In the genomic region with DNA sequence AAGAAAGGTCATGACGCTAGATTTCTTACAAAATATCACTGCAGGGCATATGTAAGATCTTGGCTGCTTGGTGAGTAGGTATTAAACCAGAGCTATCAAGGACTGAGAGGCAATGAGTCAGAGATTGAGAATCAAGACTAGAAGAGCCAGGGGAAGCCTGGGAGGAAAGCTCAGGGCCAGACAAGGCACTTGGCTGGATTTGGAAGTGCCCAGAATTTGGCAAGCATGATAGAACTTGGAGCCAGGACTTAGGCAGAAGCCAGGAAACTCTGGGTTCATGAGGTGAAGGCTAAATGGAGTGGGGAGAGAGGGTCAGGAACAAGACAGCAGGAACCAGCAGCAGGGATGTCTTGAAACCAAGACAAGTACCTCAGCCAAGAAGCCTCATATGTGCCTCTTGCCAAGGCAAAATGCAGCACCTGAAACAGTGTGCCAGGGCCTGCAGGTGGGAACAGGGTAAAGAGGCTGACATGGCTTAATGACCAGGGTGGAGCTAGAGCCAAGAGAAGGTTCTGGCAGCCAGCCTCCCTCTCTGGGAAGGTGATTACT, we compare ENCODE assay signal across 13 cellular contexts. TPM values are rescaled to one million over a fixed set of nuclear protein-coding genes. Genes with fewer than 3 reads are reported as not detected.
DNase-seq lines count a peak whose midpoint lies in the region; ATAC-seq, FAIRE-seq and TF ChIP-seq lines count a peak whose summit lies in the region.
"Had no signal": no experiment of that assay in that cellular context is flagged by ENCODE, and none has a peak within 500 bp of the region (broad histone marks: within the 10 kb centered on the region; RNA-seq: fewer than 3 reads in every experiment).

No MANE protein-coding gene starts in this region.

- H3K4me1 Mint-ChIP-seq in type B pancreatic cell (ENCODE audit: unreplicated experiment): no peaks in the 10 kb centered on the region
- H3K4me1 Mint-ChIP-seq: CD8-positive, alpha-beta memory T cell had no signal

- no peak overlapping the region for H3K9ac ChIP-seq in endothelial cell of umbilical vein (replicated peaks; ENCODE audit: extremely low read depth, insufficient read depth, low read length)

- H3K4me3 ChIP-seq in endothelial cell of umbilical vein (replicated peaks in 1 of 3; ENCODE audit: insufficient read depth in 1 of 3, low read depth in 1 of 3, low read length in 3 of 3): no peak overlapping the region
- H3K4me3 ChIP-seq: GM12878 had no signal

- no peaks in the 10 kb centered on the region for H3K79me2 ChIP-seq in endothelial cell of umbilical vein (ENCODE audit: control insufficient read depth, insufficient read depth, low read length)

- no peaks in the 10 kb centered on the region for H4K20me1 ChIP-seq in endothelial cell of umbilical vein (replicated peaks; ENCODE audit: control insufficient read depth, extremely low read depth, insufficient read depth, low read length)

- peaks cover 22% of the 10 kb centered on the region for H3K27me3 Mint-ChIP-seq in type B pancreatic cell

- peaks cover 13% of the 10 kb centered on the region for H3K4me1 ChIP-seq in endothelial cell of umbilical vein (ENCODE audit: control insufficient read depth, extremely low read depth, insufficient read depth, low read length)

- ATAC-seq in omental fat pad (ENCODE audit: low FRiP score): peak; percentile 78
- ATAC-seq: GM12878 had no signal

- H2AFZ ChIP-seq in endothelial cell of umbilical vein (ENCODE audit: low read depth, low read length): peak overlapping the region; percentile 20

- no peak overlapping the region for H3K27ac Mint-ChIP-seq in type B pancreatic cell
- H3K27ac Mint-ChIP-seq: activated naive CD4-positive, alpha-beta T cell treated with anti-CD3 and anti-CD28 coated beads for 36 hours; progenitor cell of endocrine pancreas had no signal

- H3K9me1 ChIP-seq in endothelial cell of umbilical vein (replicated peaks; ENCODE audit: control insufficient read depth, extremely low read depth, insufficient read depth, low read length): no peaks in the 10 kb centered on the region

- TF ChIP-seq CTCF in endothelial cell of umbilical vein (IDR thresholded peaks at IDR 0.05; ENCODE audit: extremely low read depth in 1 of 2, insufficient read depth in 1 of 2, low read depth in 1 of 2, low read length in 2 of 2) (no peak), omental fat pad (IDR thresholded peaks at IDR 0.05) (no peak), type B pancreatic cell (conservative IDR thresholded peaks at IDR 0.05) (no peak)

- peaks cover 5% of the 10 kb centered on the region for H3K9me3 Mint-ChIP-seq in type B pancreatic cell
- H3K9me3 Mint-ChIP-seq: activated naive CD4-positive, alpha-beta T cell treated with anti-CD3 and anti-CD28 coated beads for 36 hours; CD8-positive, alpha-beta memory T cell had no signal

- H3K9me3 ChIP-seq in endothelial cell of umbilical vein (replicated peaks; ENCODE audit: control insufficient read depth, insufficient read depth, low read length): no peaks in the 10 kb centered on the region

- no peak for TF ChIP-seq POLR2A in endothelial cell of umbilical vein (IDR thresholded peaks at IDR 0.05; ENCODE audit: low read depth, low read length)

- no peaks in the 10 kb centered on the region for H3K36me3 ChIP-seq in endothelial cell of umbilical vein (ENCODE audit: control insufficient read depth in 2 of 2, extremely low read depth in 1 of 2, insufficient read depth in 2 of 2, low read length in 2 of 2)

- no TSS peak for BruUV-seq in endothelial cell of umbilical vein (replicated peaks; lab: Mats Ljungman, UMichigan)

- no peaks in the 10 kb centered on the region for H3K36me3 Mint-ChIP-seq in type B pancreatic cell
- H3K36me3 Mint-ChIP-seq: CD8-positive, alpha-beta memory T cell had no signal

- H3K27me3 ChIP-seq in endothelial cell of umbilical vein (ENCODE audit: control insufficient read depth in 2 of 2, insufficient read depth in 2 of 2, low read length in 2 of 2): no peaks in the 10 kb centered on the region

- peak; percentile 80 for FAIRE-seq in endothelial cell of umbilical vein (lab: Jason Lieb, UNC)
- FAIRE-seq: GM12878 had no signal

- DNase-seq in DMS79 (lab: John Stamatoyannopoulos, UW): peak; percentile 58
- DNase-seq in OCI-M1 (lab: John Stamatoyannopoulos, UW): peak; percentile 16
- DNase-seq in endothelial cell of umbilical vein (ENCODE audit: low read depth, low spot score): peak; percentile 70
- no peak for DNase-seq in omental fat pad (ENCODE audit: low spot score)
- DNase-seq in type B pancreatic cell (ENCODE audit: extremely low spot score, unreplicated experiment): no peak
- DNase-seq in NCI-H2081 treated with DMSO at 0.1 percent for 48 hours (lab: John Stamatoyannopoulos, UW): no peak
- no peak for DNase-seq in activated CD8-positive, alpha-beta memory T cell treated with anti-CD3 and anti-CD28 coated beads, Interleukin-2, amount 50 U/mL, for 4 hours
- DNase-seq in stimulated activated CD4-positive, alpha-beta T cell treated with anti-CD3 and anti-CD28 coated beads, Interleukin-2, amount 100 ng/mL, for 48 hours: no peak
- DNase-seq: activated CD4-positive, alpha-beta T cell treated with anti-CD3 and anti-CD28 coated beads, Interleukin-2, amount 50 U/mL, for 1 hour; activated naive CD4-positive, alpha-beta T cell treated with anti-CD3 and anti-CD28 coated beads for 36 hours; CD8-positive, alpha-beta memory T cell had no signal

- dilution Hi-C loops in endothelial cell of umbilical vein (cut with MboI; ENCODE audit: extremely low pct_ligation_motif_present, low sequenced_read_pairs): no loop called here

- H3K4me3 Mint-ChIP-seq in type B pancreatic cell: no peak overlapping the region
- H3K4me3 Mint-ChIP-seq: activated naive CD4-positive, alpha-beta T cell treated with anti-CD3 and anti-CD28 coated beads for 36 hours; CD8-positive, alpha-beta memory T cell had no signal

- intact Hi-C loops in endothelial cell of umbilical vein (cut with micrococcal nuclease): no loop called here

- POLR2A ChIA-PET in endothelial cell of umbilical vein (lab: Charles Lee): no interaction called here

- CTCF ChIA-PET in endothelial cell of umbilical vein (lab: Charles Lee): interaction anchor here (0.9 to 1.1 kb wide), 3 partner anchors 18 to 101 kb away, joined by 4 read pairs; no protein-coding TSS in a partner anchor

- H3K4me2 ChIP-seq in endothelial cell of umbilical vein (ENCODE audit: insufficient read depth, low read length): peak overlapping the region; percentile 8

- H3K27ac ChIP-seq in endothelial cell of umbilical vein (ENCODE audit: insufficient read depth, low read depth, low read length): no peak overlapping the region

TF ChIP-seq in endothelial cell of umbilical vein, 7 proteins besides CTCF, POLR2A, EP300 and RAD21:
- TF ChIP-seq MYC (IDR thresholded peaks at IDR 0.05; ENCODE audit: low read depth, low read length) (no peak), POLR2AphosphoS5 (IDR thresholded peaks at IDR 0.05; ENCODE audit: insufficient read depth, low read depth, low read length) (no peak), EZH2 (IDR thresholded peaks at IDR 0.05; ENCODE audit: borderline replicate concordance, low read depth, low read length, severe bottlenecking) (no peak), FOS (IDR thresholded peaks at IDR 0.05; ENCODE audit: borderline replicate concordance, insufficient read depth, low read length) (peak; percentile 68), JUN (IDR thresholded peaks at IDR 0.05; ENCODE audit: borderline replicate concordance, insufficient read depth, insufficient read length, low read depth) (no peak), GATA2 (IDR thresholded peaks at IDR 0.05; ENCODE audit: insufficient read depth, insufficient read length, low read depth, low read length) (peak; percentile 57)
- TF ChIP-seq, protein P1, sequence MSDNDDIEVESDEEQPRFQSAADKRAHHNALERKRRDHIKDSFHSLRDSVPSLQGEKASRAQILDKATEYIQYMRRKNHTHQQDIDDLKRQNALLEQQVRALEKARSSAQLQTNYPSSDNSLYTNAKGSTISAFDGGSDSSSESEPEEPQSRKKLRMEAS (IDR thresholded peaks at IDR 0.05; ENCODE audit: insufficient read depth, insufficient read length): no peak
TF ChIP-seq in endothelial cell of umbilical vein: peak in this region for 2.

RNA-seq across cellular contexts. Expression of a gene that starts 49.9 kb away (rescaled TPM):
- total RNA-seq in endothelial cell of umbilical vein (0.60 and 1.1 TPM in 2 replicates), omental fat pad (1 to 10 TPM in 3 of 4 donors, not detected in 1; 1.6 to 8.4 (median 2.5) TPM), type B pancreatic cell (ENCODE audit: low replicate concordance) (6.3 and 38.1 TPM in 2 replicates)
- polyA plus RNA-seq in endothelial cell of umbilical vein: 0.65 and 0.99 TPM in 2 replicates
- polyA plus RNA-seq in endothelial cell of umbilical vein (2011; cell fraction: cytosol; rRNA removed): 1.1 and 1.8 TPM in 2 replicates
- 1.1 and 1.3 TPM in 2 replicates for polyA plus RNA-seq in endothelial cell of umbilical vein (2011; cell fraction: nucleus; rRNA removed)
- 0.76 and 4.1 TPM in 2 replicates for polyA plus RNA-seq in endothelial cell of umbilical vein (2012)
- polyA minus RNA-seq in endothelial cell of umbilical vein: 0.08 and 0.53 TPM in 2 replicates
- polyA minus RNA-seq in endothelial cell of umbilical vein (2011; cell fraction: cytosol; rRNA and poly(A)+ RNA removed): not detected
- polyA minus RNA-seq in endothelial cell of umbilical vein (2011; cell fraction: nucleus; rRNA and poly(A)+ RNA removed): 2.3 and 2.6 TPM in 2 replicates
- total RNA-seq: activated naive CD4-positive, alpha-beta T cell treated with anti-CD3 and anti-CD28 coated beads for 36 hours; GM12878 had no signal
- polyA plus RNA-seq: CD8-positive, alpha-beta memory T cell had no signal

Comparison
In these comparisons a context has a peak if more than half of its experiments do, and no peak if none do; other contexts are left out.
1. DNase-seq: peak in DMS79 (single experiment), OCI-M1 (single experiment) and endothelial cell of umbilical vein (single experiment); none in omental fat pad (single experiment), type B pancreatic cell (single experiment), NCI-H2081 treated with DMSO at 0.1 percent for 48 hours (single experiment), activated CD8-positive, alpha-beta memory T cell treated with anti-CD3 and anti-CD28 coated beads, Interleukin-2, amount 50 U/mL, for 4 hours (single experiment) and stimulated activated CD4-positive, alpha-beta T cell treated with anti-CD3 and anti-CD28 coated beads, Interleukin-2, amount 100 ng/mL, for 48 hours (0 of 2).